In the genomic region with DNA sequence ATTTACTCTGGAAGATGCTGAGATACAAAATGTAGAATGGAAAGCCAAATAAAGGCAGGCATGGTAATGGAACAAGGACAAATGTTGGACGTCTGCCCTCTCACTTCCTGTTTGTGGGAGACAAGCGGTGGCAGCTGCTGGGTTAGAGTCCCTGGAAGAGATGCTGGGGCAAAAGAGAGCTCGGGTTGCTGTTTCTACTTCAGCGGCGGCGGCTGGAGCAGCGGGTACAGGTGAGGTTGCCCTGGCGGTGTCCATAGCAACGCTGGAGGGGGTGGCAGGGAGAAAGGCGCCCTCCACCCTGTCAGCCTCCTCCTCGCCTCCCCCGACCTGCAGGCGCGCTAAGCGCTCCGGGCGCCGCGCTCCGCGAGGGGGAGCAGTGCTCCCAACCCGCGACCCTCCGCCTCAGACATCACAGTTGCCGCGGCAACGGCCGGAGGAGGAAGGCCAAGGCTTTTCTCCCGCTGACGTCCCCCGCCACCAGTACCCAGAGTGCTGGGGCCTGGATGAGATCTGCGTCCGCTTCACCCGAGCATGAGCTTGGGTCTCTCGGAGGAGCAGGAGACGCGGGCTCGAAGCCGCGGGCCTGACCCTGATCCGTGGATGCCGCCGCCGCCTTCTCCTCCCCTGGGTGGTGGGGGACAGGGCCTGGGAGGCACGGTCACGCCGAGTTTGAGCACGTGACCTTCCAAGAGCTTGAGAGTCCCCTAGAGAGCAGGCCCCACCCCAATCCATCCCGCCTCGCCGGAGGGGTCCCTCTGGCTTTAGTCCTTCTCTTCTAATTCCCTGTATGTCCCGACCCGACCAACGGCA, we compare ENCODE assay signal across 9 cellular contexts.
DNase-seq lines count a peak whose midpoint lies in the region; ATAC-seq, FAIRE-seq and TF ChIP-seq lines count a peak whose summit lies in the region.
"Had no signal": no experiment of that assay in that cellular context is flagged by ENCODE, and none has a peak within 500 bp of the region (broad histone marks: within the 10 kb centered on the region; RNA-seq: fewer than 3 reads in every experiment).

No MANE protein-coding gene starts in this region.

- no peak for FAIRE-seq in pancreas (lab: Jason Lieb, UNC)

- no peak overlapping the region for H3K9ac ChIP-seq in HUES48 (ENCODE audit: low read depth, low read length)

- H3K27me3 ChIP-seq in AG04450 (ENCODE audit: control insufficient read depth, insufficient read depth, low read length), result peaks cover 6% of the 10 kb centered on the region
- H3K27me3 ChIP-seq in HUES48 (ENCODE audit: control insufficient read depth, insufficient read depth, low read length), result peaks cover 25% of the 10 kb centered on the region
- H3K27me3 ChIP-seq in pancreas, result peaks cover 0 to 8% (median 0%) of the 10 kb centered on the region in 4 donors

- H3K4me1 ChIP-seq in HUES48 (ENCODE audit: control insufficient read depth, insufficient read depth, low read length) (0 out of 2 replicates have a peak, but pooled peaks cover 6% of the 10 kb centered on the region), pancreas (no peaks in the 10 kb centered on the region)

- POLR2A ChIA-PET in AG04450 (lab: Yijun Ruan, JAX), result no interaction called here

- peaks cover 4% of the 10 kb centered on the region; the same call in 1 of the 2 replicates for H3K9me3 ChIP-seq in AG04450 (ENCODE audit: control insufficient read depth, insufficient read depth, low read length)
- no peaks in the 10 kb centered on the region for H3K9me3 ChIP-seq in HUES48 (ENCODE audit: control insufficient read depth, insufficient read depth, low read length)
- no peaks in the 10 kb centered on the region for H3K9me3 ChIP-seq in pancreas

- TF ChIP-seq CTCF in AG04450 (IDR thresholded peaks at IDR 0.05; ENCODE audit: low read depth, low read length), result 0 out of 2 replicates have a peak, but pooled peaks have one; percentile 8
- TF ChIP-seq CTCF in pancreas (IDR thresholded peaks at IDR 0.05), result no peak

- no peak overlapping the region for H3K27ac ChIP-seq in AG04450 (ENCODE audit: low read depth, low read length)
- H3K27ac ChIP-seq in HUES48 (ENCODE audit: low read depth, low read length), result peak overlapping the region; percentile 37
- H3K27ac ChIP-seq in pancreas, result peak overlapping the region in 1 of 4 donors; percentile 41

- DNase-seq in AG04450 (ENCODE audit: low read depth, low spot score) (no peak), cardiac septum (ENCODE audit: low spot score) (peak; percentile 71), pancreas (peak; percentile 14 to 71 (median 20)), 8988T (no peak)
- no peak for DNase-seq in activated CD4-positive, alpha-beta T cell treated with anti-CD3 and anti-CD28 coated beads for 48 hours
- DNase-seq in activated CD4-positive, alpha-beta T cell treated with anti-CD3 and anti-CD28 coated beads, Interleukin-2, amount 50 U/mL, for 4 hours, result no peak
- DNase-seq: DND-41 had no signal

- intact Hi-C loops in cardiac septum (cut with DNase I) (no loop called here), pancreas (cut with DNase I) (no loop called here)

- H3K36me3 ChIP-seq in HUES48 (ENCODE audit: control insufficient read depth, insufficient read depth, low read length) (no peaks in the 10 kb centered on the region), pancreas (no peaks in the 10 kb centered on the region)

- ATAC-seq in SK-N-SH treated with all-trans-retinoic acid at 6 μM for 48 hours, result peak; percentile 86
- ATAC-seq in pancreas, result peak in 3 of 4 donors; percentile 70 to 90 (median 89)

- 2 to 5% methylated on average over 36 to 54 of the region's 54 CpGs for WGBS in pancreas, 2 donors

- CTCF ChIA-PET in AG04450 (lab: Charles Lee), result no interaction called here

- H3K4me3 ChIP-seq in AG04450 (ENCODE audit: low read depth, low read length), result peak overlapping the region; percentile 20; the same call in 1 of the 2 replicates
- peak overlapping the region; percentile 70 for H3K4me3 ChIP-seq in HUES48 (ENCODE audit: low read depth, low read length)
- peak overlapping the region in 1 of 4 donors; percentile 25 for H3K4me3 ChIP-seq in pancreas

TF ChIP-seq in SK-N-SH treated with all-trans-retinoic acid at 6 μM for 48 hours, 23 proteins besides CTCF, POLR2A, EP300 and RAD21:
- TF ChIP-seq ZNF8 (CRISPR knock-in tag; IDR thresholded peaks at IDR 0.05) (0 out of 2 replicates have a peak, but pooled peaks have one; percentile 26), TSHZ2 (CRISPR knock-in tag; IDR thresholded peaks at IDR 0.05) (0 out of 2 replicates have a peak, but pooled peaks have one; percentile 32), OSR1 (CRISPR knock-in tag; IDR thresholded peaks at IDR 0.05) (no peak)

Comparison
In these comparisons a context has a peak if more than half of its experiments do, and no peak if none do; other contexts are left out.
1. DNase-seq: peak in cardiac septum (single experiment) and pancreas (6 of 6); none in AG04450 (single experiment), 8988T (single experiment), activated CD4-positive, alpha-beta T cell treated with anti-CD3 and anti-CD28 coated beads for 48 hours (single experiment) and activated CD4-positive, alpha-beta T cell treated with anti-CD3 and anti-CD28 coated beads, Interleukin-2, amount 50 U/mL, for 4 hours (0 of 2).